In the genomic region with DNA sequence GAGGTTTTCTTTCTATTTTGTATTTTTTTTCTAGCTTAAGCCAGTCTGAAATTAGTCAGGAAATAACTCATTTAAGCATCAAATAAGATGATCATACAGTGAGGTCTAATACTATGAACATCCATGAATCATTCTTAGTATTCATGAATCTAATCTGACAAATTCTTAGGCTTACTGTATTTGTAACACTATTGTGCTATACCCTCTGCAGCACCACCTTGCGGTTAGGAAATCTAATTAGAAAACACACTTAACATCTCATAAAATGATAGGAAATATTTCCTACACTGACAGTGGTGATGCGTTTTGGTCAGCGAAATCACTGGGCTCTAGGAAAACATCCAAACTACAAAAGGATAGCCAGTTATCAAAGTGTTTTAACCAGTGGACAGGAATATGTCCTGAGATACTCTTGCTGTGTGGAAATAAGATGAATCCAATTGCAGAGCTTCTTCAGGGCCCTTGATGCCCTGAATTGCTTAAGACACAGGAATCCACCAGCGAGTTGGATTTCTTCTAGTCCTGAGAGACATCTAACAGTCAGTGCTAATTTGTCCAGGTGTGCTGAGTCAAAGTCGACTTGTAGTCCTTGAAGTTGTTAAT, we compare ENCODE assay signal across 8 cellular contexts.
A peak's percentile ranks its signal among the peaks of the same experiment; 100 is the strongest.
DNase-seq lines count a peak whose midpoint lies in the region; ATAC-seq, FAIRE-seq and TF ChIP-seq lines count a peak whose summit lies in the region.

No MANE protein-coding gene starts in this region.

- no peaks in the 10 kb centered on the region for H3F3A ChIP-seq in OCI-LY1 (ENCODE audit: insufficient read depth, low read length)

- H3K27me3 ChIP-seq in OCI-LY1 (ENCODE audit: insufficient read depth, low read length) (no peaks in the 10 kb centered on the region), small intestine (ENCODE audit: control insufficient read depth in 2 of 2, insufficient read depth in 2 of 2, low read length in 2 of 2) (no peaks in the 10 kb centered on the region)

- no peaks in the 10 kb centered on the region for H4K20me1 ChIP-seq in OCI-LY1 (ENCODE audit: insufficient read depth, low read length)

- H2AFZ ChIP-seq in OCI-LY1 (ENCODE audit: low read length) = no peak overlapping the region

- intact Hi-C loops in posterior vena cava (cut with DNase I) = no loop called here

- H3K4me2 ChIP-seq in OCI-LY1 (ENCODE audit: low read length) = no peak overlapping the region

- DNase-seq in erythroblast (lab: John Stamatoyannopoulos, UW) (peak; percentile 1 to 8), small intestine (peak; percentile 1), NCI-H2171 (lab: John Stamatoyannopoulos, UW) (no peak), posterior vena cava (ENCODE audit: low spot score) (no peak)

- no peak overlapping the region for H3K9ac ChIP-seq in OCI-LY1 (ENCODE audit: low read length)

- TF ChIP-seq CTCF in OCI-LY1 (IDR thresholded peaks at IDR 0.05; ENCODE audit: low read length) = peak; percentile 52

- FAIRE-seq in small intestine (lab: Jason Lieb, UNC) = no peak

- no peaks in the 10 kb centered on the region for H3K9me2 ChIP-seq in OCI-LY1 (ENCODE audit: low read depth, low read length)

- H3K27ac ChIP-seq in OCI-LY1 (ENCODE audit: low read depth, low read length, poor library complexity, severe bottlenecking) = no peak overlapping the region
- H3K27ac ChIP-seq in small intestine (ENCODE audit: low read depth in 1 of 2, low read length in 1 of 2) = no peak overlapping the region

- peak; percentile 50 for ATAC-seq in GM18868 (IDR thresholded peaks at IDR 0.05; ENCODE audit: unreplicated experiment)
- ATAC-seq in HG02973 (IDR thresholded peaks at IDR 0.05; ENCODE audit: unreplicated experiment) = no peak
- no peak for ATAC-seq in GM21825 (IDR thresholded peaks at IDR 0.05; ENCODE audit: unreplicated experiment)

- TF ChIP-seq POLR2A in erythroblast (IDR thresholded peaks at IDR 0.05; ENCODE audit: low read length) = no peak

- H3K4me3 ChIP-seq in OCI-LY1 (ENCODE audit: low read depth, low read length, poor library complexity, severe bottlenecking) = no peak overlapping the region
- H3K4me3 ChIP-seq in small intestine (ENCODE audit: low read depth in 1 of 2, low read length in 2 of 2) = no peak overlapping the region

- 46 to 59% (median 52%) methylated on average over 5 of the region's 5 CpGs for WGBS in small intestine, 3 donors

- H3K36me3 ChIP-seq in OCI-LY1 (ENCODE audit: insufficient read depth, low read length) (no peaks in the 10 kb centered on the region), small intestine (ENCODE audit: control insufficient read depth in 2 of 2, insufficient read depth in 2 of 2, low read length in 2 of 2) (no peaks in the 10 kb centered on the region)

- H3K79me2 ChIP-seq in OCI-LY1 (ENCODE audit: insufficient read depth, low read length) = no peaks in the 10 kb centered on the region

- H3K4me1 ChIP-seq in OCI-LY1 (ENCODE audit: insufficient read depth, low read length, severe bottlenecking) (no peaks in the 10 kb centered on the region), small intestine (ENCODE audit: control insufficient read depth in 2 of 2, insufficient read depth in 1 of 2, low read depth in 1 of 2, low read length in 1 of 2) (no peaks in the 10 kb centered on the region)

- H3K9me3 ChIP-seq in OCI-LY1 (ENCODE audit: low read length) (no peaks in the 10 kb centered on the region), small intestine (ENCODE audit: control insufficient read depth, low read depth) (no peaks in the 10 kb centered on the region)

Comparison
In these comparisons a context has a peak if more than half of its experiments do, and no peak if none do; other contexts are left out.
1. DNase-seq: peak in erythroblast (2 of 2) and small intestine (single experiment); none in NCI-H2171 (single experiment) and posterior vena cava (single experiment).